Comparison of ENCODE assay signal across 20 cellular contexts in genomic region chr2:232529806-232530547, GRCh38. TPM values are rescaled to one million over a fixed set of nuclear protein-coding genes. Genes with fewer than 3 reads are reported as not detected.
DNase-seq lines count a peak whose midpoint lies in the region; ATAC-seq, FAIRE-seq and TF ChIP-seq lines count a peak whose summit lies in the region.
"Had no signal": no experiment of that assay in that cellular context is flagged by ENCODE, and none has a peak within 500 bp of the region (broad histone marks: within the 10 kb centered on the region; RNA-seq: fewer than 3 reads in every experiment).

No MANE protein-coding gene starts in this region.

- no peak overlapping the region for H3K18ac ChIP-seq in trophoblast cell (ENCODE audit: low read length)

- no peaks in the 10 kb centered on the region for H4K20me1 ChIP-seq in BLaER1

- H3K27me3 Mint-ChIP-seq in T-helper 17 cell: peaks cover 50% of the 10 kb centered on the region

- intact Hi-C loops in kidney (cut with DNase I): no loop called here

- no peaks in the 10 kb centered on the region for H3K79me2 ChIP-seq in trophoblast cell (ENCODE audit: control insufficient read depth, insufficient read depth, low read length, poor library complexity)

- no peak overlapping the region for H3K14ac ChIP-seq in trophoblast cell (ENCODE audit: low read length)

- TF ChIP-seq CTCF in kidney (IDR thresholded peaks at IDR 0.05; ENCODE audit: borderline replicate concordance, extremely low read depth, insufficient read depth) (no peak), RWPE1 (conservative IDR thresholded peaks at IDR 0.05; ENCODE audit: low read depth) (no peak)

- H3K4ac ChIP-seq in trophoblast cell (ENCODE audit: low read depth, low read length): no peak overlapping the region

- H3K4me3 ChIP-seq in BLaER1: no peak overlapping the region
- H3K4me3 ChIP-seq in kidney (ENCODE audit: low read length in 2 of 2): no peak overlapping the region
- H3K4me3 ChIP-seq in trophoblast cell (ENCODE audit: low read depth, low read length): peak overlapping the region; percentile 28
- H3K4me3 ChIP-seq: SJSA1 had no signal

- peaks cover 8% of the 10 kb centered on the region for H3K4me1 Mint-ChIP-seq in T-helper 17 cell

- no peak overlapping the region for H2AFZ ChIP-seq in trophoblast cell (ENCODE audit: insufficient read depth, low read length, poor library complexity)

- H3K36me3 Mint-ChIP-seq in T-helper 17 cell (ENCODE audit: low read depth): peaks cover 5% of the 10 kb centered on the region
- H3K36me3 Mint-ChIP-seq: CD14-positive monocyte had no signal

- H3K9ac ChIP-seq in BLaER1: 0 out of 2 replicates have a peak overlapping the region, but pooled peaks have one; percentile 63
- no peak overlapping the region for H3K9ac ChIP-seq in kidney (ENCODE audit: low read length in 2 of 2)
- H3K9ac ChIP-seq in trophoblast cell (ENCODE audit: low read length): no peak overlapping the region

- no peak overlapping the region for H4K8ac ChIP-seq in trophoblast cell (ENCODE audit: low read depth, low read length)

- DNase-seq in T-helper 17 cell: no peak
- peak; percentile 42 for DNase-seq in kidney
- no peak for DNase-seq in trophoblast cell
- no peak for DNase-seq in RWPE1 (ENCODE audit: low spot score)
- DNase-seq in T-helper 2 cell: no peak
- DNase-seq in NCI-H187 treated with DMSO at 0.1 percent for 48 hours (lab: John Stamatoyannopoulos, UW): no peak
- no peak for DNase-seq in SHP77 (lab: John Stamatoyannopoulos, UW)
- DNase-seq: DMS79 treated with DMSO at 0.1 percent for 48 hours, H9, KG1, NCI-H1694 treated with DMSO at 0.1 percent for 48 hours, NCI-H2107, NCI-H510A, NCI-H748 treated with DMSO at 0.1 percent for 48 hours had no signal

- no CpG with 5 or more reads among the region's 17 CpGs for WGBS in trophoblast cell (ENCODE audit: extremely low coverage, insufficient coverage, insufficient read length)

- H3K23ac ChIP-seq in trophoblast cell (ENCODE audit: low read length): no peak overlapping the region

- no peak overlapping the region for H2BK12ac ChIP-seq in trophoblast cell (ENCODE audit: low read length)

- POLR2A ChIA-PET in RWPE1 (lab: Yijun Ruan, JAX; ENCODE audit: low non-redundant PET): no interaction called here

- H3K27ac ChIP-seq in BLaER1: peak overlapping the region; percentile 76
- H3K27ac ChIP-seq in kidney (ENCODE audit: low read depth in 2 of 2, low read length in 2 of 2): no peak overlapping the region
- no peak overlapping the region for H3K27ac ChIP-seq in trophoblast cell (ENCODE audit: low read depth, low read length)
- H3K27ac ChIP-seq in RWPE1: no peak overlapping the region
- H3K27ac ChIP-seq: SJSA1 had no signal

- H4K91ac ChIP-seq in trophoblast cell (ENCODE audit: low read depth, low read length): no peak overlapping the region

- FAIRE-seq in kidney (lab: Jason Lieb, UNC): no peak
- FAIRE-seq: RCC 7860 had no signal

- H2BK120ac ChIP-seq in trophoblast cell (ENCODE audit: insufficient read depth, low read length, poor library complexity): no peak overlapping the region

- H3K9me3 ChIP-seq in BLaER1: no peaks in the 10 kb centered on the region
- H3K9me3 ChIP-seq in T-helper 17 cell (ENCODE audit: control insufficient read depth, low read length, poor library complexity, severe bottlenecking): no peaks in the 10 kb centered on the region
- H3K9me3 ChIP-seq in kidney (ENCODE audit: control insufficient read depth in 1 of 2, low read length in 2 of 2): no peaks in the 10 kb centered on the region
- H3K9me3 ChIP-seq in trophoblast cell (ENCODE audit: insufficient read depth, low read depth, low read length): peaks cover 1% of the 10 kb centered on the region
- H3K9me3 ChIP-seq: SJSA1 had no signal

- no peak overlapping the region for H4K12ac ChIP-seq in trophoblast cell (ENCODE audit: low read depth, low read length)

- H3K27me3 ChIP-seq in BLaER1 (0 out of 2 replicates have a peak, but pooled peaks cover 3% of the 10 kb centered on the region), trophoblast cell (ENCODE audit: insufficient read depth, low read length) (peaks cover 3% of the 10 kb centered on the region)

- no peaks in the 10 kb centered on the region for H3K79me1 ChIP-seq in trophoblast cell (ENCODE audit: low read length)

- CTCF ChIA-PET in RWPE1 (lab: Yijun Ruan, JAX): no interaction called here

- peak overlapping the region; percentile 12 for H3K4me3 Mint-ChIP-seq in T-helper 17 cell
- H3K4me3 Mint-ChIP-seq: CD14-positive monocyte had no signal

- no peaks in the 10 kb centered on the region for H3K36me3 ChIP-seq in BLaER1
- no peaks in the 10 kb centered on the region for H3K36me3 ChIP-seq in kidney (ENCODE audit: control insufficient read depth in 1 of 2, insufficient read depth in 2 of 2, low read length in 2 of 2)
- no peaks in the 10 kb centered on the region for H3K36me3 ChIP-seq in trophoblast cell (ENCODE audit: control insufficient read depth in 1 of 2, insufficient read depth in 2 of 2, low read length in 2 of 2)
- H3K36me3 ChIP-seq: SJSA1 had no signal

- H3K4me1 ChIP-seq in BLaER1 (peaks cover 86% of the 10 kb centered on the region), kidney (ENCODE audit: control insufficient read depth in 1 of 2, insufficient read depth in 1 of 2, low read depth in 1 of 2, low read length in 2 of 2) (no peaks in the 10 kb centered on the region), trophoblast cell (ENCODE audit: control insufficient read depth in 1 of 2, insufficient read depth in 2 of 2, low read length in 2 of 2) (peaks cover 0 to 2% of the 10 kb centered on the region in 2 experiments)
- H3K4me1 ChIP-seq: SJSA1 had no signal

- peak overlapping the region; percentile 80 for H3K27ac Mint-ChIP-seq in T-helper 17 cell
- H3K27ac Mint-ChIP-seq: CD14-positive monocyte had no signal

- no peak overlapping the region for H2AK5ac ChIP-seq in trophoblast cell (ENCODE audit: low read length)

- ATAC-seq in T-helper 17 cell: no peak

- no peak overlapping the region for H2BK5ac ChIP-seq in trophoblast cell (ENCODE audit: low read depth, low read length, poor library complexity)

- H3K4me2 ChIP-seq in BLaER1 (peak overlapping the region; percentile 89), trophoblast cell (ENCODE audit: low read length) (no peak overlapping the region)

RNA-seq across cellular contexts. Expression of gene CHRND, which starts 4.0 kb away (rescaled TPM):
- not detected for total RNA-seq in T-helper 17 cell
- total RNA-seq in kidney: not detected
- not detected for polyA plus RNA-seq in kidney (ENCODE audit: insufficient read depth, low read depth, low replicate concordance)
- not detected in 2 replicates for polyA plus RNA-seq in trophoblast cell (2013)
- total RNA-seq: A673, H9, OCI-LY7, SJSA1 had no signal
- polyA plus RNA-seq: CD14-positive monocyte had no signal

RNA-seq across cellular contexts. Expression of gene CHRNG, which starts 9.5 kb away (rescaled TPM):
- total RNA-seq in T-helper 17 cell (not detected), kidney (not detected)
- polyA plus RNA-seq in kidney (ENCODE audit: insufficient read depth, low read depth, low replicate concordance): not detected
- 0.04 TPM in 1 of 2 replicates, not detected in the other for polyA plus RNA-seq in trophoblast cell (2013)
- total RNA-seq: A673, H9, OCI-LY7, SJSA1 had no signal
- polyA plus RNA-seq: CD14-positive monocyte had no signal

RNA-seq across cellular contexts. Expression of gene PRSS56, which starts 9.8 kb away (rescaled TPM):
- total RNA-seq in T-helper 17 cell (not detected), kidney (not detected)
- polyA plus RNA-seq in kidney (ENCODE audit: insufficient read depth, low read depth, low replicate concordance): not detected
- not detected in 2 replicates for polyA plus RNA-seq in trophoblast cell (2013)
- total RNA-seq: A673, H9, OCI-LY7, SJSA1 had no signal
- polyA plus RNA-seq: CD14-positive monocyte had no signal

RNA-seq across cellular contexts. Expression of gene TIGD1, which starts 20.4 kb away (rescaled TPM):
- total RNA-seq in T-helper 17 cell (10 to 100 TPM; 14.6 to 17.2 TPM), kidney (7.0 TPM)
- polyA plus RNA-seq in kidney (ENCODE audit: insufficient read depth, low read depth, low replicate concordance): 4.8 TPM
- polyA plus RNA-seq in trophoblast cell (2013): 1.9 and 2.2 TPM in 2 replicates

RNA-seq across cellular contexts. Expression of gene EIF4E2, which starts 20.5 kb away (rescaled TPM):
- 10 to 100 TPM; 52.1 to 58.8 TPM for total RNA-seq in T-helper 17 cell
- total RNA-seq in kidney: 79.2 TPM
- polyA plus RNA-seq in kidney (ENCODE audit: insufficient read depth, low read depth, low replicate concordance): 78.3 TPM
- polyA plus RNA-seq in trophoblast cell (2013): 71.8 and 79.9 TPM in 2 replicates
